7 cellular contexts compared by ENCODE assay signal in the genomic region with DNA sequence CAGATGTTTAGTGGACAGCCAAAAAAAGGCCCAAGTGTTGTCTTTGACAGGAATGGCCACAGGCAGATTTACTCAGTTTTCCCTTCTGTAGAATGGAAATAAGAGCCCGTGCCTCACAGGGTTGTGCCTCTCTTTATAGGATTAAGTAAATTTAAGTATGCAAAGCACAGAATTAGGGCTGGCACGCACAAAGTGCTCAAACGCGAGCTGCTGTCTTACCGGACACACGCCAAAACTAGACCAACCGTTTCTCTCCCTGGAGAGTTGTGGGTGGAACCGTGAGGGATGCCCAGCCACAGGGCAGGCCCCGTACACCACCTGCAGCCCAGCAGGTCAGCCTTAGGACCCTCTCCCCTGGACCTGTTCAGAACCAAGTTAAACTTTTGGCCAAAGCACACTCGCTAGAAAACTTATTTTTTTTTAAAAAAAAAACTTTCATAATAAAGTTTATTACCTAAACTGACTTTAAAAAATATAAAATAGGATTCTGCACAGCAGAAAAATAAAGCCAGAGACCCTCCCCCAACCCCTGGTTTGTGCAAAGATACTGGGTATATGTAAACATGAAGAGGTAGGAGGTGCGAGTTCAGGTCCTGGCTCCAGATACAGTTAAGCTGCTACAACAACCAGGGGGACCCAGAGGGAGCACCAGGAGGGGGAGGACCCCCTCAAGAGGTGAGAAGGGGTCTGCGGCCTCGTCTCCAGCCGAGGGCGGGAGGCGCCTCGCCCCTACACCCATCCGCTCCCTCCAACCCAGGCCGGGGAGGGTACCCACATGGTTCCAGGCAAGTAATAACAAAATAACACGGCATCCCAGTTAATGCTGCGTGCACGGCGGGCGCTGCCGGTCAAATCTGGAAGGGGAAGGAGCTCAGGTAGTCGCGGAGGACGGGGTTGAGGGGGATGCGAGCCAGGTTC. TPM values are rescaled to one million over a fixed set of nuclear protein-coding genes. Genes with fewer than 3 reads are reported as not detected.
A peak's percentile ranks its signal among the peaks of the same experiment; 100 is the strongest.
DNase-seq lines count a peak whose midpoint lies in the region; ATAC-seq and TF ChIP-seq lines count a peak whose summit lies in the region.

No MANE protein-coding gene starts in this region.

- peaks cover 65% of the 10 kb centered on the region for H3K36me3 Mint-ChIP-seq in activated T-helper 17 cell treated with anti-CD3 and anti-CD28 coated beads, Interleukin-2, amount 50 U/mL, for 72 hours (ENCODE audit: low read depth)

- H3K9me3 ChIP-seq in HUES64 (ENCODE audit: insufficient read depth, low read depth, low read length) (no peaks in the 10 kb centered on the region), iPS-20b (ENCODE audit: insufficient read depth, low read depth, low read length) (no peaks in the 10 kb centered on the region), stomach (no peaks in the 10 kb centered on the region)

- H3K27me3 ChIP-seq in HUES64 (ENCODE audit: insufficient read depth, low read length) (peaks cover 6% of the 10 kb centered on the region; the same call in 1 of the 2 replicates), iPS-20b (ENCODE audit: insufficient read depth, low read length) (peaks cover 12% of the 10 kb centered on the region; the same call in 1 of the 2 replicates), stomach (no peaks in the 10 kb centered on the region)

- peak overlapping the region; percentile 78 for H3K9ac ChIP-seq in HUES64 (ENCODE audit: low read depth, low read length)
- H3K9ac ChIP-seq in iPS-20b (ENCODE audit: low read depth, low read length) = peak overlapping the region; percentile 71; the same call in 1 of the 2 replicates

- H3K27me3 Mint-ChIP-seq in activated T-helper 17 cell treated with anti-CD3 and anti-CD28 coated beads, Interleukin-2, amount 50 U/mL, for 72 hours = no peaks in the 10 kb centered on the region

- no peaks in the 10 kb centered on the region for H3K9me3 Mint-ChIP-seq in activated T-helper 17 cell treated with anti-CD3 and anti-CD28 coated beads, Interleukin-2, amount 50 U/mL, for 72 hours

- peak overlapping the region; percentile 98 for H3K27ac Mint-ChIP-seq in activated T-helper 17 cell treated with anti-CD3 and anti-CD28 coated beads, Interleukin-2, amount 50 U/mL, for 72 hours

- DNase-seq in stomach (no peak), HuH-7 (ENCODE audit: low spot score) (no peak)

- TF ChIP-seq CTCF in stomach (IDR thresholded peaks at IDR 0.05) = peak in 1 of 7 experiments; percentile 13

- H3K4me1 ChIP-seq in HUES64 (ENCODE audit: insufficient read depth, low read length) = peaks cover 11% of the 10 kb centered on the region
- H3K4me1 ChIP-seq in iPS-20b (ENCODE audit: insufficient read depth, low read length) = 0 out of 2 replicates have a peak, but pooled peaks cover 3% of the 10 kb centered on the region
- peaks cover 29 to 55% (median 44%) of the 10 kb centered on the region in 4 donors for H3K4me1 ChIP-seq in stomach

- H3K4me3 Mint-ChIP-seq in activated T-helper 17 cell treated with anti-CD3 and anti-CD28 coated beads, Interleukin-2, amount 50 U/mL, for 72 hours = peak overlapping the region; percentile 97

- peaks cover 23% of the 10 kb centered on the region for H3K36me3 ChIP-seq in HUES64 (ENCODE audit: insufficient read depth, low read length)
- peaks cover 18% of the 10 kb centered on the region for H3K36me3 ChIP-seq in iPS-20b (ENCODE audit: insufficient read depth, low read depth, low read length)
- peaks cover 0 to 24% (median 0%) of the 10 kb centered on the region in 4 donors for H3K36me3 ChIP-seq in stomach

- H3K4me1 Mint-ChIP-seq in activated T-helper 17 cell treated with anti-CD3 and anti-CD28 coated beads, Interleukin-2, amount 50 U/mL, for 72 hours = peaks cover 28% of the 10 kb centered on the region

- H3K4me3 ChIP-seq in HUES64 (ENCODE audit: low read length) (peak overlapping the region; percentile 77), iPS-20b (ENCODE audit: low read length) (peak overlapping the region; percentile 81), stomach (peak overlapping the region; percentile 61 to 89 (median 75))

- TF ChIP-seq EP300 in stomach (IDR thresholded peaks at IDR 0.05) = no peak

- ATAC-seq in activated T-helper 17 cell treated with anti-CD3 and anti-CD28 coated beads, Interleukin-2, amount 50 U/mL, for 72 hours (replicated peaks) = no peak
- ATAC-seq in GM18517 (IDR thresholded peaks at IDR 0.05; ENCODE audit: unreplicated experiment) (no peak), HG03175 (IDR thresholded peaks at IDR 0.05; ENCODE audit: unreplicated experiment) (no peak)

- H3K27ac ChIP-seq in HUES64 (ENCODE audit: low read depth, low read length) = no peak overlapping the region
- no peak overlapping the region for H3K27ac ChIP-seq in iPS-20b (ENCODE audit: low read length)
- H3K27ac ChIP-seq in stomach = peak overlapping the region; percentile 92 to 99 (median 98)

- TF ChIP-seq POLR2A in stomach (IDR thresholded peaks at IDR 0.05) = no peak

- intact Hi-C loops in stomach (cut with DNase I; ENCODE audit: low total_unique reads) = loop anchor here (10.0 kb wide), 1 partner anchor 129 kb away; no protein-coding TSS in a partner anchor

- WGBS in HUES64 = 39% methylated on average over 28 of the region's 29 CpGs
- 46 to 59% (median 53%) methylated on average over 28 to 29 of the region's 29 CpGs for WGBS in stomach, 5 donors

RNA-seq across cellular contexts. Expression of gene SOCS1, which starts 1.8 kb away (rescaled TPM):
- 28.3 TPM for polyA plus RNA-seq in HUES64 (2013, experiment 1 of 2)
- polyA plus RNA-seq in HUES64 (2013, experiment 2 of 2) = 28.0 TPM
- 100 to 1,000 TPM in 1 of 2 donors, 10 to 100 TPM in 1; 89.7 to 124 TPM for total RNA-seq in activated T-helper 17 cell treated with anti-CD3 and anti-CD28 coated beads, Interleukin-2, amount 50 U/mL, for 72 hours
- 10 to 100 TPM in 3 of 5 donors, 1 to 10 TPM in 2; 4.2 to 45.5 (median 12.1) TPM for total RNA-seq in stomach
- polyA plus RNA-seq in stomach = 10 to 100 TPM in 2 of 3 donors, 1 to 10 TPM in 1; 9.4 to 14.7 (median 11.0) TPM

RNA-seq across cellular contexts. Expression of gene TNP2, which starts 14.9 kb away (rescaled TPM):
- not detected for polyA plus RNA-seq in HUES64 (2013, experiment 1 of 2)
- polyA plus RNA-seq in HUES64 (2013, experiment 2 of 2) = not detected
- total RNA-seq in activated T-helper 17 cell treated with anti-CD3 and anti-CD28 coated beads, Interleukin-2, amount 50 U/mL, for 72 hours = not detected
- total RNA-seq in stomach = not detected
- not detected for polyA plus RNA-seq in stomach

RNA-seq across cellular contexts. Expression of gene PRM3, which starts 19.2 kb away (rescaled TPM):
- not detected for polyA plus RNA-seq in HUES64 (2013, experiment 1 of 2)
- polyA plus RNA-seq in HUES64 (2013, experiment 2 of 2) = not detected
- total RNA-seq in activated T-helper 17 cell treated with anti-CD3 and anti-CD28 coated beads, Interleukin-2, amount 50 U/mL, for 72 hours = not detected
- not detected for total RNA-seq in stomach
- not detected for polyA plus RNA-seq in stomach

RNA-seq across cellular contexts. Expression of gene PRM2, which starts 22.0 kb away (rescaled TPM):
- not detected for polyA plus RNA-seq in HUES64 (2013, experiment 1 of 2)
- polyA plus RNA-seq in HUES64 (2013, experiment 2 of 2) = not detected
- total RNA-seq in activated T-helper 17 cell treated with anti-CD3 and anti-CD28 coated beads, Interleukin-2, amount 50 U/mL, for 72 hours = not detected
- total RNA-seq in stomach = not detected
- polyA plus RNA-seq in stomach = not detected

RNA-seq across cellular contexts. Expression of gene PRM1, which starts 26.9 kb away (rescaled TPM):
- not detected for polyA plus RNA-seq in HUES64 (2013, experiment 1 of 2)
- not detected for polyA plus RNA-seq in HUES64 (2013, experiment 2 of 2)
- total RNA-seq in activated T-helper 17 cell treated with anti-CD3 and anti-CD28 coated beads, Interleukin-2, amount 50 U/mL, for 72 hours = not detected
- not detected for total RNA-seq in stomach
- polyA plus RNA-seq in stomach = not detected

Comparison
In these comparisons a context has a peak if more than half of its experiments do, and no peak if none do; other contexts are left out.
1. H3K27ac ChIP-seq: peak in stomach (5 of 5); none in HUES64 (single experiment) and iPS-20b (single experiment).
2. Peak in every context shown above with its lines, with median percentiles within 50 percentile points of each other: H3K4me3 ChIP-seq.